1 cellular context compared by ENCODE assay signal in the genomic region with DNA sequence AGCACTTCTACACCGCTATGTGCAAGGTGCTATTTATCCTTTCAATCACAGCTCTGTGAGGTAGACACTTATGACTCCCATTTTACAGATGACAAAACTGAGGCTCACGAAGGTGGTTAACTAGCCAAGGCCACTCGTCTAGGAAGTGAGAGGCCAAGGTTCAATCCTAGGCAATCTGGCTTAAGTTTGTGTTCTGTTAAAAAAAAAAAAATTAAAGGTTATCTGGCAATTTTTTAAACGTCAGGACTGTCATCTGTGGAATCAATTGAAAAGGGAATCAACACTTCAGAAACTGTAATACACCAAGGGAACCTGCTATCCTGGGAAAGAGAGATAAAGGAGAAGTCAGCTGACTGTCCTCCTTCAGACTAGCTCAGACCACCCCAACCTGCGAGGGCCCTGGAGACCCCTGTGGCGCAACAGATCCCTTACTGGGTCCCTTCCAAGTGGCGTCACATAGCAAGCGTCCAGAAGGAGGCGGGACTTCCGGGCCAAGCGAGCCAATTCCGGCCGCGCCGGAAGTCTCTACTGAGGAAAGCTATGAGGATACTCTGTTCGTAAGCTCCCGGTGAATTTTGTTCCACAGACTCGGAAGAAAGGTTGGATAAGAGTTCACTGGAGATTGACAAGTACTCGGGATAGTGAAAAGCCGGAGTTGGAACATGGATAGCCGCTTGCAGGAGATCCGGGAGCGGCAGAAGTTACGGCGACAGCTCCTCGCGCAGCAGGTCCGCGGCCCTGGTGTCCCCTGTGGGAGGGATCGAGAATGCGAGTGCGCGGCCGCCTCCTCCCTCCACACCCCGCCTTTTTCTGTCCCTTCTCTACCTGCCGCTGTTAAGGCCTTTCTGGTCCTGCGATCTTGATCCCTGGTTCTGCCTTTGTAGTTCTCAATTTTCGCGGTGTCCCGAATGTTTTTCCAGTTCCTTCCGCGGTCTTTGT.
A peak's percentile ranks its signal among the peaks of the same experiment; 100 is the strongest.
TF ChIP-seq lines count a peak whose summit lies in the region.

A gene (plus strand): TSS at position 520 of the 939 bp plus-strand sequence. CDS start 143 bp downstream, at position 663.

TF ChIP-seq in HepG2, 621 proteins besides CTCF, POLR2A, EP300 and RAD21 (continued from another document and continues in another):
- TF ChIP-seq, protein P1, sequence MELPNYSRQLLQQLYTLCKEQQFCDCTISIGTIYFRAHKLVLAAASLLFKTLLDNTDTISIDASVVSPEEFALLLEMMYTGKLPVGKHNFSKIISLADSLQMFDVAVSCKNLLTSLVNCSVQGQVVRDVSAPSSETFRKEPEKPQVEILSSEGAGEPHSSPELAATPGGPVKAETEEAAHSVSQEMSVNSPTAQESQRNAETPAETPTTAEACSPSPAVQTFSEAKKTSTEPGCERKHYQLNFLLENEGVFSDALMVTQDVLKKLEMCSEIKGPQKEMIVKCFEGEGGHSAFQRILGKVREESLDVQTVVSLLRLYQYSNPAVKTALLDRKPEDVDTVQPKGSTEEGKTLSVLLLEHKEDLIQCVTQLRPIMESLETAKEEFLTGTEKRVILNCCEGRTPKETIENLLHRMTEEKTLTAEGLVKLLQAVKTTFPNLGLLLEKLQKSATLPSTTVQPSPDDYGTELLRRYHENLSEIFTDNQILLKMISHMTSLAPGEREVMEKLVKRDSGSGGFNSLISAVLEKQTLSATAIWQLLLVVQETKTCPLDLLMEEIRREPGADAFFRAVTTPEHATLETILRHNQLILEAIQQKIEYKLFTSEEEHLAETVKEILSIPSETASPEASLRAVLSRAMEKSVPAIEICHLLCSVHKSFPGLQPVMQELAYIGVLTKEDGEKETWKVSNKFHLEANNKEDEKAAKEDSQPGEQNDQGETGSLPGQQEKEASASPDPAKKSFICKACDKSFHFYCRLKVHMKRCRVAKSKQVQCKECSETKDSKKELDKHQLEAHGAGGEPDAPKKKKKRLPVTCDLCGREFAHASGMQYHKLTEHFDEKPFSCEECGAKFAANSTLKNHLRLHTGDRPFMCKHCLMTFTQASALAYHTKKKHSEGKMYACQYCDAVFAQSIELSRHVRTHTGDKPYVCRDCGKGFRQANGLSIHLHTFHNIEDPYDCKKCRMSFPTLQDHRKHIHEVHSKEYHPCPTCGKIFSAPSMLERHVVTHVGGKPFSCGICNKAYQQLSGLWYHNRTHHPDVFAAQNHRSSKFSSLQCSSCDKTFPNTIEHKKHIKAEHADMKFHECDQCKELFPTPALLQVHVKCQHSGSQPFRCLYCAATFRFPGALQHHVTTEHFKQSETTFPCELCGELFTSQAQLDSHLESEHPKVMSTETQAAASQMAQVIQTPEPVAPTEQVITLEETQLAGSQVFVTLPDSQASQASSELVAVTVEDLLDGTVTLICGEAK (IDR thresholded peaks at IDR 0.05), result peak; percentile 53
- TF ChIP-seq, protein P1 (CRISPR knock-in tag; IDR thresholded peaks at IDR 0.05), result no peak
- TF ChIP-seq RBM39 (IDR thresholded peaks at IDR 0.05; ENCODE audit: low read depth, low read length, poor library complexity, severe bottlenecking) (no peak), SPEN (CRISPR knock-in tag; IDR thresholded peaks at IDR 0.05; ENCODE audit: low read depth) (peak; percentile 71; the same call in 1 of the 2 replicates), ZNF430 (CRISPR knock-in tag; IDR thresholded peaks at IDR 0.05) (peak; percentile 72; the same call in 1 of the 2 replicates), TBX2 (CRISPR knock-in tag; IDR thresholded peaks at IDR 0.05; ENCODE audit: borderline replicate concordance) (peak; percentile 42; the same call in 1 of the 2 replicates), ZMYM2 (CRISPR knock-in tag; IDR thresholded peaks at IDR 0.05) (0 out of 2 replicates have a peak, but pooled peaks have one; percentile 45), ONECUT2 (CRISPR knock-in tag; IDR thresholded peaks at IDR 0.05) (peak; percentile 7; the same call in 1 of the 2 replicates)
- TF ChIP-seq, protein P2, sequence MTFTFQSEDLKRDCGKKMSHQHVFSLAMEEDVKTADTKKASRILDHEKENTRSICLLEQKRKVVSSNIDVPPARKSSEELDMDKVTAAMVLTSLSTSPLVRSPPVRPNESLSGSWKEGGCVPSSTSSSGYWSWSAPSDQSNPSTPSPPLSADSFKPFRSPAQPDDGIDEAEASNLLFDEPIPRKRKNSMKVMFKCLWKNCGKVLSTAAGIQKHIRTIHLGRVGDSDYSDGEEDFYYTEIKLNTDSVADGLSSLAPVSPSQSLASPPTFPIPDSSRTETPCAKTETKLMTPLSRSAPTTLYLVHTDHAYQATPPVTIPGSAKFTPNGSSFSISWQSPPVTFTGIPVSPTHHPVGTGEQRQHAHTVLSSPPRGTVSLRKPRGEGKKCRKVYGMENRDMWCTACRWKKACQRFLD (CRISPR knock-in tag; IDR thresholded peaks at IDR 0.05; ENCODE audit: borderline replicate concordance), result peak; percentile 84; the same call in 1 of the 2 replicates
- TF ChIP-seq, protein P3, sequence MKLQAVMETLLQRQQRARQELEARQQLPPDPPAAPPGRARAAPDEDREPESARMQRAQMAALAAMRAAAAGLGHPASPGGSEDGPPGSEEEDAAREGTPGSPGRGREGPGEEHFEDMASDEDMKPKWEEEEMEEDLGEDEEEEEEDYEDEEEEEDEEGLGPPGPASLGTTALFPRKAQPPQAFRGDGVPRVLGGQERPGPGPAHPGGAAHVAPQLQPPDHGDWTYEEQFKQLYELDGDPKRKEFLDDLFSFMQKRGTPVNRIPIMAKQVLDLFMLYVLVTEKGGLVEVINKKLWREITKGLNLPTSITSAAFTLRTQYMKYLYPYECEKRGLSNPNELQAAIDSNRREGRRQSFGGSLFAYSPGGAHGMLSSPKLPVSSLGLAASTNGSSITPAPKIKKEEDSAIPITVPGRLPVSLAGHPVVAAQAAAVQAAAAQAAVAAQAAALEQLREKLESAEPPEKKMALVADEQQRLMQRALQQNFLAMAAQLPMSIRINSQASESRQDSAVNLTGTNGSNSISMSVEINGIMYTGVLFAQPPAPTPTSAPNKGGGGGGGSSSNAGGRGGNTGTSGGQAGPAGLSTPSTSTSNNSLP (IDR thresholded peaks at IDR 0.05; ENCODE audit: low read depth, low read length), result no peak
- TF ChIP-seq, protein P4, sequence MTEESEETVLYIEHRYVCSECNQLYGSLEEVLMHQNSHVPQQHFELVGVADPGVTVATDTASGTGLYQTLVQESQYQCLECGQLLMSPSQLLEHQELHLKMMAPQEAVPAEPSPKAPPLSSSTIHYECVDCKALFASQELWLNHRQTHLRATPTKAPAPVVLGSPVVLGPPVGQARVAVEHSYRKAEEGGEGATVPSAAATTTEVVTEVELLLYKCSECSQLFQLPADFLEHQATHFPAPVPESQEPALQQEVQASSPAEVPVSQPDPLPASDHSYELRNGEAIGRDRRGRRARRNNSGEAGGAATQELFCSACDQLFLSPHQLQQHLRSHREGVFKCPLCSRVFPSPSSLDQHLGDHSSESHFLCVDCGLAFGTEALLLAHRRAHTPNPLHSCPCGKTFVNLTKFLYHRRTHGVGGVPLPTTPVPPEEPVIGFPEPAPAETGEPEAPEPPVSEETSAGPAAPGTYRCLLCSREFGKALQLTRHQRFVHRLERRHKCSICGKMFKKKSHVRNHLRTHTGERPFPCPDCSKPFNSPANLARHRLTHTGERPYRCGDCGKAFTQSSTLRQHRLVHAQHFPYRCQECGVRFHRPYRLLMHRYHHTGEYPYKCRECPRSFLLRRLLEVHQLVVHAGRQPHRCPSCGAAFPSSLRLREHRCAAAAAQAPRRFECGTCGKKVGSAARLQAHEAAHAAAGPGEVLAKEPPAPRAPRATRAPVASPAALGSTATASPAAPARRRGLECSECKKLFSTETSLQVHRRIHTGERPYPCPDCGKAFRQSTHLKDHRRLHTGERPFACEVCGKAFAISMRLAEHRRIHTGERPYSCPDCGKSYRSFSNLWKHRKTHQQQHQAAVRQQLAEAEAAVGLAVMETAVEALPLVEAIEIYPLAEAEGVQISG (CRISPR knock-in tag; IDR thresholded peaks at IDR 0.05), result peak; percentile 91
- TF ChIP-seq, protein P5, sequence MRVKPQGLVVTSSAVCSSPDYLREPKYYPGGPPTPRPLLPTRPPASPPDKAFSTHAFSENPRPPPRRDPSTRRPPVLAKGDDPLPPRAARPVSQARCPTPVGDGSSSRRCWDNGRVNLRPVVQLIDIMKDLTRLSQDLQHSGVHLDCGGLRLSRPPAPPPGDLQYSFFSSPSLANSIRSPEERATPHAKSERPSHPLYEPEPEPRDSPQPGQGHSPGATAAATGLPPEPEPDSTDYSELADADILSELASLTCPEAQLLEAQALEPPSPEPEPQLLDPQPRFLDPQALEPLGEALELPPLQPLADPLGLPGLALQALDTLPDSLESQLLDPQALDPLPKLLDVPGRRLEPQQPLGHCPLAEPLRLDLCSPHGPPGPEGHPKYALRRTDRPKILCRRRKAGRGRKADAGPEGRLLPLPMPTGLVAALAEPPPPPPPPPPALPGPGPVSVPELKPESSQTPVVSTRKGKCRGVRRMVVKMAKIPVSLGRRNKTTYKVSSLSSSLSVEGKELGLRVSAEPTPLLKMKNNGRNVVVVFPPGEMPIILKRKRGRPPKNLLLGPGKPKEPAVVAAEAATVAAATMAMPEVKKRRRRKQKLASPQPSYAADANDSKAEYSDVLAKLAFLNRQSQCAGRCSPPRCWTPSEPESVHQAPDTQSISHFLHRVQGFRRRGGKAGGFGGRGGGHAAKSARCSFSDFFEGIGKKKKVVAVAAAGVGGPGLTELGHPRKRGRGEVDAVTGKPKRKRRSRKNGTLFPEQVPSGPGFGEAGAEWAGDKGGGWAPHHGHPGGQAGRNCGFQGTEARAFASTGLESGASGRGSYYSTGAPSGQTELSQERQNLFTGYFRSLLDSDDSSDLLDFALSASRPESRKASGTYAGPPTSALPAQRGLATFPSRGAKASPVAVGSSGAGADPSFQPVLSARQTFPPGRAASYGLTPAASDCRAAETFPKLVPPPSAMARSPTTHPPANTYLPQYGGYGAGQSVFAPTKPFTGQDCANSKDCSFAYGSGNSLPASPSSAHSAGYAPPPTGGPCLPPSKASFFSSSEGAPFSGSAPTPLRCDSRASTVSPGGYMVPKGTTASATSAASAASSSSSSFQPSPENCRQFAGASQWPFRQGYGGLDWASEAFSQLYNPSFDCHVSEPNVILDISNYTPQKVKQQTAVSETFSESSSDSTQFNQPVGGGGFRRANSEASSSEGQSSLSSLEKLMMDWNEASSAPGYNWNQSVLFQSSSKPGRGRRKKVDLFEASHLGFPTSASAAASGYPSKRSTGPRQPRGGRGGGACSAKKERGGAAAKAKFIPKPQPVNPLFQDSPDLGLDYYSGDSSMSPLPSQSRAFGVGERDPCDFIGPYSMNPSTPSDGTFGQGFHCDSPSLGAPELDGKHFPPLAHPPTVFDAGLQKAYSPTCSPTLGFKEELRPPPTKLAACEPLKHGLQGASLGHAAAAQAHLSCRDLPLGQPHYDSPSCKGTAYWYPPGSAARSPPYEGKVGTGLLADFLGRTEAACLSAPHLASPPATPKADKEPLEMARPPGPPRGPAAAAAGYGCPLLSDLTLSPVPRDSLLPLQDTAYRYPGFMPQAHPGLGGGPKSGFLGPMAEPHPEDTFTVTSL (CRISPR knock-in tag; IDR thresholded peaks at IDR 0.05; ENCODE audit: borderline replicate concordance), result peak; percentile 41; the same call in 1 of the 2 replicates
- TF ChIP-seq, protein P6, sequence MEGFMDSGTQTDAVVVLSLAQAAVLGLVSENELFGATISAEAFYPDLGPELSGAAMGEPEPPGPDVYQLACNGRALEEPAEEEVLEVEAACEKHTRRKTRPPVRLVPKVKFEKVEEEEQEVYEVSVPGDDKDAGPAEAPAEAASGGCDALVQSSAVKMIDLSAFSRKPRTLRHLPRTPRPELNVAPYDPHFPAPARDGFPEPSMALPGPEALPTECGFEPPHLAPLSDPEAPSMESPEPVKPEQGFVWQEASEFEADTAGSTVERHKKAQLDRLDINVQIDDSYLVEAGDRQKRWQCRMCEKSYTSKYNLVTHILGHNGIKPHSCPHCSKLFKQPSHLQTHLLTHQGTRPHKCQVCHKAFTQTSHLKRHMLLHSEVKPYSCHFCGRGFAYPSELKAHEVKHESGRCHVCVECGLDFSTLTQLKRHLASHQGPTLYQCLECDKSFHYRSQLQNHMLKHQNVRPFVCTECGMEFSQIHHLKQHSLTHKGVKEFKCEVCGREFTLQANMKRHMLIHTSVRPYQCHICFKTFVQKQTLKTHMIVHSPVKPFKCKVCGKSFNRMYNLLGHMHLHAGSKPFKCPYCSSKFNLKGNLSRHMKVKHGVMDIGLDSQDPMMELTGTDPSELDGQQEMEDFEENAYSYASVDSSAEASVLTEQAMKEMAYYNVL (CRISPR knock-in tag; IDR thresholded peaks at IDR 0.05; ENCODE audit: borderline replicate concordance), result no peak
- TF ChIP-seq, protein P7, sequence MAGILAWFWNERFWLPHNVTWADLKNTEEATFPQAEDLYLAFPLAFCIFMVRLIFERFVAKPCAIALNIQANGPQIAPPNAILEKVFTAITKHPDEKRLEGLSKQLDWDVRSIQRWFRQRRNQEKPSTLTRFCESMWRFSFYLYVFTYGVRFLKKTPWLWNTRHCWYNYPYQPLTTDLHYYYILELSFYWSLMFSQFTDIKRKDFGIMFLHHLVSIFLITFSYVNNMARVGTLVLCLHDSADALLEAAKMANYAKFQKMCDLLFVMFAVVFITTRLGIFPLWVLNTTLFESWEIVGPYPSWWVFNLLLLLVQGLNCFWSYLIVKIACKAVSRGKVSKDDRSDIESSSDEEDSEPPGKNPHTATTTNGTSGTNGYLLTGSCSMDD (CRISPR knock-in tag; IDR thresholded peaks at IDR 0.05), result no peak
- TF ChIP-seq, protein P8, sequence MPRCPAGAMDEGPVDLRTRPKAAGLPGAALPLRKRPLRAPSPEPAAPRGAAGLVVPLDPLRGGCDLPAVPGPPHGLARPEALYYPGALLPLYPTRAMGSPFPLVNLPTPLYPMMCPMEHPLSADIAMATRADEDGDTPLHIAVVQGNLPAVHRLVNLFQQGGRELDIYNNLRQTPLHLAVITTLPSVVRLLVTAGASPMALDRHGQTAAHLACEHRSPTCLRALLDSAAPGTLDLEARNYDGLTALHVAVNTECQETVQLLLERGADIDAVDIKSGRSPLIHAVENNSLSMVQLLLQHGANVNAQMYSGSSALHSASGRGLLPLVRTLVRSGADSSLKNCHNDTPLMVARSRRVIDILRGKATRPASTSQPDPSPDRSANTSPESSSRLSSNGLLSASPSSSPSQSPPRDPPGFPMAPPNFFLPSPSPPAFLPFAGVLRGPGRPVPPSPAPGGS (CRISPR knock-in tag; IDR thresholded peaks at IDR 0.05), result no peak
